7 cellular contexts compared by ENCODE assay signal in genomic region chr3:184156522-184156955, GRCh38. TPM values are rescaled to one million over a fixed set of nuclear protein-coding genes. Genes with fewer than 3 reads are reported as not detected.
A peak's percentile ranks its signal among the peaks of the same experiment; 100 is the strongest.
DNase-seq lines count a peak whose midpoint lies in the region; ATAC-seq and TF ChIP-seq lines count a peak whose summit lies in the region.

No MANE protein-coding gene starts in this region.

- no peaks in the 10 kb centered on the region for H3K27me3 ChIP-seq in breast epithelium
- H3K27me3 ChIP-seq in skeletal muscle satellite cell (ENCODE audit: control insufficient read depth, insufficient read depth, low read length), result no peaks in the 10 kb centered on the region

- no peaks in the 10 kb centered on the region for H3K36me3 ChIP-seq in breast epithelium
- H3K36me3 ChIP-seq in skeletal muscle satellite cell (ENCODE audit: insufficient read depth, low read length), result peaks cover 6% of the 10 kb centered on the region

- H3K4me1 ChIP-seq in breast epithelium (peaks cover 0 to 10% of the 10 kb centered on the region in 2 donors), skeletal muscle satellite cell (ENCODE audit: control insufficient read depth, insufficient read depth, low read length) (peaks cover 42% of the 10 kb centered on the region)

- TF ChIP-seq POLR2A in breast epithelium (IDR thresholded peaks at IDR 0.05), result no peak

- intact Hi-C loops in breast epithelium (cut with DNase I; ENCODE audit: low total_unique reads), result no loop called here

- peak overlapping the region; percentile 91 for H3K9ac ChIP-seq in skeletal muscle satellite cell (ENCODE audit: low read depth, low read length)

- ATAC-seq in HG03097 (IDR thresholded peaks at IDR 0.05; ENCODE audit: low FRiP score, unreplicated experiment), result no peak

- TF ChIP-seq CTCF in breast epithelium (IDR thresholded peaks at IDR 0.05), result no peak

- H3K9me3 ChIP-seq in breast epithelium, result no peaks in the 10 kb centered on the region
- H3K9me3 ChIP-seq in skeletal muscle satellite cell (replicated peaks; ENCODE audit: low read length), result no peaks in the 10 kb centered on the region

- peak overlapping the region; percentile 88 to 97 for H3K27ac ChIP-seq in breast epithelium

- peak overlapping the region; percentile 96 for H3K4me2 ChIP-seq in skeletal muscle satellite cell (ENCODE audit: low read length)

- DNase-seq in NCI-H1105 treated with DMSO at 0.1 percent for 48 hours (lab: John Stamatoyannopoulos, UW), result peak; percentile 67
- DNase-seq in breast epithelium (ENCODE audit: low spot score in 2 of 2), result no peak
- DNase-seq in iPS-NIHi7 (ENCODE audit: extremely low spot score), result peak; percentile 44
- no peak for DNase-seq in cortex of kidney (lab: John Stamatoyannopoulos, UW)

- H3K4me3 ChIP-seq in GM08714 (ENCODE audit: low read length), result peak overlapping the region; percentile 81
- peak overlapping the region; percentile 88 to 99 (median 91) for H3K4me3 ChIP-seq in breast epithelium
- peak overlapping the region; percentile 96 for H3K4me3 ChIP-seq in skeletal muscle satellite cell (ENCODE audit: low read length)

RNA-seq across cellular contexts. Expression of gene DVL3, which starts 1.4 kb away (rescaled TPM):
- total RNA-seq in breast epithelium, result 10 to 100 TPM; 35.7 to 40.2 (median 36.1) TPM
- 25.9 and 28.6 TPM in 2 replicates for total RNA-seq in skeletal muscle satellite cell (2012; rRNA removed)

RNA-seq across cellular contexts. Expression of gene AP2M1, which starts 18.1 kb away (rescaled TPM):
- 100 to 1,000 TPM; 195 to 240 (median 204) TPM for total RNA-seq in breast epithelium
- 395 and 485 TPM in 2 replicates for total RNA-seq in skeletal muscle satellite cell (2012; rRNA removed)

RNA-seq across cellular contexts. Expression of gene EIF2B5, which starts 21.4 kb away (rescaled TPM):
- total RNA-seq in breast epithelium, result 10 to 100 TPM; 37.3 to 62.3 (median 50.1) TPM
- total RNA-seq in skeletal muscle satellite cell (2012; rRNA removed), result 21.0 and 23.4 TPM in 2 replicates

RNA-seq across cellular contexts. Expression of gene ABCF3, which starts 29.5 kb away (rescaled TPM):
- 10 to 100 TPM; 59.4 to 77.4 (median 71.8) TPM for total RNA-seq in breast epithelium
- 32.7 and 37.8 TPM in 2 replicates for total RNA-seq in skeletal muscle satellite cell (2012; rRNA removed)

RNA-seq across cellular contexts. Expression of gene HTR3E, which starts 59.7 kb away (rescaled TPM):
- total RNA-seq in breast epithelium, result not detected
- 0.66 TPM in 1 of 2 replicates, not detected in the other for total RNA-seq in skeletal muscle satellite cell (2012; rRNA removed)

Comparison
In these comparisons a context has a peak if more than half of its experiments do, and no peak if none do; other contexts are left out.
1. DNase-seq: peak in NCI-H1105 treated with DMSO at 0.1 percent for 48 hours (single experiment) and iPS-NIHi7 (single experiment); none in breast epithelium (0 of 2) and cortex of kidney (single experiment).
2. Peak in every context shown above with its lines, with median percentiles within 50 percentile points of each other: H3K4me3 ChIP-seq.